In the genomic region with DNA sequence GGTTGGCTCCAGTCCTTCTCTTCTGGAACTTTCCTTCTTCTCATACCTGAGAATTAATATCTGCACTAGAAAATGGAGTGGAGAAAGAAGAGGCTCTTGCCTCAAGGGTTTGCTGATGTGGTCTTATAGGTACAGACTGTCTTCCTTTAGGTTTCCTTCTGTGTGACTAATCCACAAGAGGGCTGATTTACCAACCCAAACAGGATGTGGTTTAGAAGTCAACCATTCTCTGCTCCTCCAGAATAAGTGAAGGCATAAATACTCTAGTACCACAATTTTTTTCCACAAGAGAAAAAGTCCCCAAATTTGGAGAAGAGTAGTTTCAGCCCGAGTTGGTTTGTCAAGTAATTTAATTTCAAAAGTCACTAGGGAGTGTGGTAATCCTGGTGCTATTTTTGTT, we compare ENCODE assay signal across 1 cellular context.
TF ChIP-seq lines count a peak whose summit lies in the region.

No MANE protein-coding gene starts in this region.

TF ChIP-seq in IMR-90, 13 proteins besides CTCF, POLR2A, EP300 and RAD21 (continued from another document):
- TF ChIP-seq CHD1 (IDR thresholded peaks at IDR 0.05; ENCODE audit: low read depth, low read length): no peak
- TF ChIP-seq FOS (IDR thresholded peaks at IDR 0.05; ENCODE audit: low read depth, low read length): peak; percentile 57; the same call in 1 of the 2 replicates
TF ChIP-seq in IMR-90: peak in this region for 3.
